In genomic region chr1:76209238-76209637, GRCh38 we compare ENCODE assay signal across 26 cellular contexts.
"Had no signal": no experiment of that assay in that cellular context is flagged by ENCODE, and none has a peak within 500 bp of the region (broad histone marks: within the 10 kb centered on the region; RNA-seq: fewer than 3 reads in every experiment).

No MANE protein-coding gene starts in this region.

- H3K4me3 ChIP-seq: colonic mucosa, esophagus squamous epithelium, gastroesophageal sphincter, heart right ventricle, hepatocyte had no signal

- H3K27ac ChIP-seq: brain microvascular endothelial cell, colonic mucosa, epithelial cell of prostate, esophagus squamous epithelium, gastroesophageal sphincter, heart right ventricle, hepatocyte had no signal

- ATAC-seq: activated CD4-positive, alpha-beta T cell treated with anti-CD3 and anti-CD28 coated beads for 36 hours; activated CD8-positive, alpha-beta memory T cell treated with anti-CD3 and anti-CD28 coated beads, Interleukin-2, amount 10 ng/mL, durations not matched to agents 7 days and 5 days; activated CD8-positive, alpha-beta T cell treated with anti-CD3 and anti-CD28 coated beads, Interleukin-2, amount 10 ng/mL, durations not matched to agents 7 days and 5 days; activated T-cell treated with anti-CD3 and anti-CD28 coated beads, Interleukin-2, amount 50 U/mL, for 72 hours; gastroesophageal sphincter; heart right ventricle had no signal

- DNase-seq: activated CD4-positive, alpha-beta memory T cell treated with anti-CD3 and anti-CD28 coated beads for 36 hours; activated CD4-positive, alpha-beta T cell treated with anti-CD3 and anti-CD28 coated beads for 36 hours; activated CD4-positive, alpha-beta T cell treated with anti-CD3 and anti-CD28 coated beads, Interleukin-2, amount 10 ng/mL, durations not matched to agents 24 days and 14 days; activated CD4-positive, CD25-positive, alpha-beta regulatory T cell; activated CD4-positive, CD25-positive, alpha-beta regulatory T cell treated with anti-CD3 and anti-CD28 coated beads, Interleukin-2, amount 50 U/mL, for 72 hours; activated CD8-positive, alpha-beta memory T cell treated with anti-CD3 and anti-CD28 coated beads, Interleukin-2, amount 10 ng/mL, durations not matched to agents 7 days and 5 days; activated CD8-positive, alpha-beta memory T cell treated with anti-CD3 and anti-CD28 coated beads, Interleukin-2, amount 50 U/mL, for 4 hours; activated CD8-positive, alpha-beta T cell treated with anti-CD3 and anti-CD28 coated beads, Interleukin-2, amount 10 ng/mL, durations not matched to agents 7 days and 5 days; activated gamma-delta T cell treated with Interleukin-2 at 50 U/mL for 16 hours; activated naive CD4-positive, alpha-beta T cell treated with anti-CD3 and anti-CD28 coated beads, Interleukin-2, amount 50 U/mL, for 16 hours; activated naive CD4-positive, alpha-beta T cell treated with Interleukin-2 at 50 U/mL for 16 hours; activated T-cell treated with anti-CD3 and anti-CD28 coated beads for 4 hours; activated T-cell treated with anti-CD3 and anti-CD28 coated beads, Interleukin-2, amount 50 U/mL, for 24 hours; activated T-cell treated with anti-CD3 and anti-CD28 coated beads, Interleukin-2, amount 50 U/mL, for 72 hours; amniotic stem cell; anterior cingulate cortex; brain microvascular endothelial cell; colonic mucosa; effector CD8-positive, alpha-beta T cell; esophagus squamous epithelium; foreskin melanocyte; heart right ventricle; T-helper 2 cell had no signal

- H3K4me1 ChIP-seq: colonic mucosa, esophagus squamous epithelium, gastroesophageal sphincter had no signal

- H3K9me3 ChIP-seq: colonic mucosa, esophagus squamous epithelium had no signal

- H3K36me3 ChIP-seq: brain microvascular endothelial cell, colonic mucosa, esophagus squamous epithelium, gastroesophageal sphincter, heart right ventricle had no signal

- H3K27me3 ChIP-seq: brain microvascular endothelial cell, colonic mucosa, esophagus squamous epithelium, gastroesophageal sphincter, heart right ventricle, hepatocyte had no signal
